ENCODE assay signal across 3 cellular contexts in genomic region chr12:91064640-91065039, GRCh38.
TF ChIP-seq lines count a peak whose summit lies in the region.

No MANE protein-coding gene starts in this region.

TF ChIP-seq in HepG2, 621 proteins besides CTCF, POLR2A, EP300 and RAD21:
- TF ChIP-seq ZNF296 (CRISPR knock-in tag; conservative IDR thresholded peaks at IDR 0.05), result no peak
- TF ChIP-seq ZNF350 (CRISPR knock-in tag; IDR thresholded peaks at IDR 0.05; ENCODE audit: borderline replicate concordance, low read depth), result no peak
- TF ChIP-seq HMGA1 (CRISPR knock-in tag; conservative IDR thresholded peaks at IDR 0.05), result no peak
- TF ChIP-seq ZKSCAN1 (IDR thresholded peaks at IDR 0.05; ENCODE audit: low read length), result no peak
- peak; percentile 57 to 75 for TF ChIP-seq MAFK (conservative IDR thresholded peaks at IDR 0.05 in 1 of 2, IDR thresholded peaks at IDR 0.05 in 1 of 2; ENCODE audit: low read length in 2 of 2)
- no peak for TF ChIP-seq ZNF501 (CRISPR knock-in tag; IDR thresholded peaks at IDR 0.05)
- TF ChIP-seq MIER3 (CRISPR knock-in tag; IDR thresholded peaks at IDR 0.05; ENCODE audit: borderline replicate concordance), result no peak
- no peak for TF ChIP-seq ZNF672 (CRISPR knock-in tag; IDR thresholded peaks at IDR 0.05)
- no peak for TF ChIP-seq JARID2 (CRISPR knock-in tag; IDR thresholded peaks at IDR 0.05; ENCODE audit: insufficient replicate concordance)
- TF ChIP-seq ZNF230 (CRISPR knock-in tag; IDR thresholded peaks at IDR 0.05), result no peak
- no peak for TF ChIP-seq MXD1 (CRISPR knock-in tag; IDR thresholded peaks at IDR 0.05)
- TF ChIP-seq ZNF563 (CRISPR knock-in tag; IDR thresholded peaks at IDR 0.05), result no peak
- TF ChIP-seq FOXP4 (CRISPR knock-in tag; IDR thresholded peaks at IDR 0.05), result no peak
- no peak for TF ChIP-seq ZNF484 (CRISPR knock-in tag; IDR thresholded peaks at IDR 0.05; ENCODE audit: borderline replicate concordance, low read depth)
- peak; percentile 45; the same call in 1 of the 2 replicates for TF ChIP-seq MAFF (IDR thresholded peaks at IDR 0.05; ENCODE audit: low read depth, low read length)

TF ChIP-seq in A549, 52 proteins besides CTCF, POLR2A, EP300 and RAD21:
- no peak for TF ChIP-seq BCL3 (IDR thresholded peaks at IDR 0.05)
- peak; percentile 53 for TF ChIP-seq MAFK (IDR thresholded peaks at IDR 0.05; ENCODE audit: partially characterized antibody)

TF ChIP-seq in IMR-90, 13 proteins besides CTCF, POLR2A, EP300 and RAD21:
- TF ChIP-seq NFE2L2 (IDR thresholded peaks at IDR 0.05; ENCODE audit: low read depth, low read length) (no peak), MAFK (IDR thresholded peaks at IDR 0.05; ENCODE audit: low read depth, low read length) (peak; percentile 61), RFX5 (IDR thresholded peaks at IDR 0.05; ENCODE audit: low read depth, low read length) (no peak)
